ENCODE assay signal across 8 cellular contexts in the genomic region with DNA sequence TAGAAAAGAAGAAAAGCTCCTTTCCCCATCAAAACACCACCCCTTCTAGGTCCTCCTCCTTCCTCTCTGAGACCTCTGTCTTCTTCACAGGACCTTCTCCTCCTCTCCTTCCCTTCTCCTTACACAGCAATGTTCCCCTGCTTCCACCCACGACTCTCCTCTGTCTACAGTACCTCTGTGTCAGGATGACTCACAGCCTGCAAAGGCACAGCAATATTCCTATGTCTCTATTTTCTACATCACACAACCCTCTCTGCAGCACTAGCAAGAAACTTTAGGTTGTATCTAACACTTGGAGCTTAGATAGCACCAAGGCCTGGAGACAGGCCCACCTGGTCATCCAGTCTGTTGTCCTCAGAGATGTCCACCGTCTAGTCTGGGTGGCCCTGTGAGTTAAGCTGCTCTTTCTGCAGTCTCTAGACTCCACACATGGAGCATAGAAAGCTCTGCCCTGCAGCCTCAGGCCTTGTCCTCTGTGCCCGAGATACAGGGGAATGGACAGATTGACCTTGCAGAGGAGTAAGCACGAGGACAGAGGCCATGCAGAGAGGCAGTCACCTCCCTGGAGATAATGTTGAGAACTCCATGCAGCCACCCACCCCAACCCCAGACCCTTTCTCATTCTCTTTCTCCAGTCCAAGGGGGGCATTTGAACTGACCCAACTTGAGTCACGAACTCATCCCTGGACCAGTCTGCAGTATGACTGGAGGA.
A peak's percentile ranks its signal among the peaks of the same experiment; 100 is the strongest.
DNase-seq lines count a peak whose midpoint lies in the region; ATAC-seq, FAIRE-seq and TF ChIP-seq lines count a peak whose summit lies in the region.

No MANE protein-coding gene starts in this region.

- RAD21 ChIA-PET in GM12878 (lab: Charles Lee; ENCODE audit: unreplicated experiment): interaction anchor here (0.8 to 4.6 kb wide), 2 partner anchors 95 to 278 kb away, joined by 3 to 24 read pairs; a partner anchor contains a TSS

- H3K9me3 ChIP-seq in GM12878 (replicated peaks; ENCODE audit: control insufficient read depth, insufficient read depth, low read length): no peaks in the 10 kb centered on the region
- H3K9me3 ChIP-seq in mesodermal cell (ENCODE audit: control insufficient read depth, low read length): no peaks in the 10 kb centered on the region

- 35% methylated on average over 5 of the region's 5 CpGs for WGBS in GM12878 (ENCODE audit: insufficient coverage, insufficient replicate concordance, low lambda C conversion rate, missing lambda C conversion rate)
- 78 to 87% methylated on average over 4 of the region's 5 CpGs for WGBS in mesodermal cell (ENCODE audit: insufficient coverage in 2 of 2), 2 experiments

- TF ChIP-seq EP300 in GM12878 (IDR thresholded peaks at IDR 0.05; ENCODE audit: borderline replicate concordance in 1 of 2, control insufficient read depth in 1 of 2, low read depth in 2 of 2, low read length in 2 of 2): no peak

- peak overlapping the region; percentile 92 for H2AFZ ChIP-seq in GM12878 (ENCODE audit: control insufficient read depth, low read depth, low read length)

- no peaks in the 10 kb centered on the region for H3K79me2 ChIP-seq in GM12878 (ENCODE audit: control insufficient read depth, insufficient read depth, low read length)

- BruUV-seq in GM12878 (replicated peaks; lab: Mats Ljungman, UMichigan): no TSS peak

- H4K20me1 ChIP-seq in GM12878 (ENCODE audit: control insufficient read depth, insufficient read depth): no peaks in the 10 kb centered on the region

- intact Hi-C loops in GM12878 (cut with micrococcal nuclease; ENCODE audit: unreplicated experiment): no loop called here

- FAIRE-seq in GM12878 (lab: Jason Lieb, UNC): peak; percentile 23

- in situ Hi-C loops in GM12878 (cut with MboI) (loop anchor here (5.0 kb wide), 3 partner anchors 96 to 276 kb away; a partner anchor contains a TSS), ACHN (cut with HindIII; ENCODE audit: low pct_ligation_motif_present, low pct_unique_long_range_greater_than_20kb, low sequenced_read_pairs) (no loop called here)

- POLR2A ChIA-PET in GM12878 (lab: Charles Lee): no interaction called here

- H3K27ac ChIP-seq in GM12878 (ENCODE audit: control insufficient read depth, insufficient read depth) (no peak overlapping the region), mesodermal cell (ENCODE audit: low read depth, low read length, severe bottlenecking) (peak overlapping the region; percentile 29)

- H3K4me3 ChIP-seq in AG10803 (ENCODE audit: low read length) (no peak overlapping the region), GM12878 (no peak overlapping the region), mesodermal cell (ENCODE audit: extremely low read depth, insufficient read depth, low read length, poor library complexity, severe bottlenecking) (no peak overlapping the region)

- no peak for TF ChIP-seq RAD21 in GM12878 (IDR thresholded peaks at IDR 0.05; ENCODE audit: insufficient read depth, low read depth, low read length)

- CTCF ChIA-PET in GM12878 (lab: Yijun Ruan, JAX): interaction anchor here (0.6 to 9.0 kb wide), 14 partner anchors 9 to 994 kb away, joined by 3 to 86 read pairs (median 4); a partner anchor contains a TSS

- no peak for TF ChIP-seq POLR2A in GM12878 (IDR thresholded peaks at IDR 0.05; ENCODE audit: low read depth, low read length)

- H3K4me1 ChIP-seq in GM12878 (ENCODE audit: control insufficient read depth, insufficient read depth, low read length) (peaks cover 3% of the 10 kb centered on the region; the same call in 1 of the 2 replicates), mesodermal cell (ENCODE audit: control insufficient read depth, insufficient read depth, low read length, poor library complexity, severe bottlenecking) (peaks cover 23% of the 10 kb centered on the region)

- SMC1A ChIA-PET in GM12878 (lab: Charles Lee; ENCODE audit: uncharacterized antibody, unreplicated experiment): interaction anchor here (0.6 to 4.6 kb wide), 4 partner anchors 13 to 119 kb away, joined by 3 to 30 read pairs (median 3); no protein-coding TSS in a partner anchor

- H3K27me3 ChIP-seq in GM12878 (replicated peaks in 1 of 2; ENCODE audit: control insufficient read depth in 2 of 2, insufficient read depth in 2 of 2, low read length in 1 of 2): no peaks in the 10 kb centered on the region

- H3K4me2 ChIP-seq in GM12878 (ENCODE audit: control insufficient read depth, insufficient read depth): no peak overlapping the region

- TF ChIP-seq CTCF in AG10803 (conservative IDR thresholded peaks at IDR 0.05; ENCODE audit: low read length): no peak
- no peak for TF ChIP-seq CTCF in GM12878 (IDR thresholded peaks at IDR 0.05 in 2 of 3, conservative IDR thresholded peaks at IDR 0.05 in 1 of 3; ENCODE audit: control insufficient read depth in 2 of 3, extremely low read depth in 1 of 3, insufficient read depth in 1 of 3, low read depth in 3 of 3, low read length in 3 of 3)

- H3K36me3 ChIP-seq in GM12878 (ENCODE audit: control insufficient read depth in 2 of 2, insufficient read depth in 2 of 2, low read length in 1 of 2): no peaks in the 10 kb centered on the region
- no peaks in the 10 kb centered on the region for H3K36me3 ChIP-seq in mesodermal cell (ENCODE audit: control insufficient read depth, insufficient read depth, low read length)

- H3K9ac ChIP-seq in GM12878 (ENCODE audit: control insufficient read depth, insufficient read depth, low read length): no peak overlapping the region

- ATAC-seq in HG02973 (IDR thresholded peaks at IDR 0.05; ENCODE audit: unreplicated experiment) (peak; percentile 4), GM12878 (no peak), HG02571 (IDR thresholded peaks at IDR 0.05; ENCODE audit: unreplicated experiment) (no peak)

- DNase-seq in AG10803 (ENCODE audit: low read depth) (peak; percentile 44), GM12878 (ENCODE audit: low read depth, low spot score) (no peak), ACHN (no peak), SKM-1 treated with dmso at 0.1 percent for 144 hours (lab: John Stamatoyannopoulos, UW; ENCODE audit: unreplicated experiment) (no peak), NCI-H446 treated with DMSO at 0.1 percent for 48 hours (lab: John Stamatoyannopoulos, UW) (no peak)

TF ChIP-seq in GM12878, 131 proteins besides CTCF, POLR2A, EP300 and RAD21:
- TF ChIP-seq, protein P1, sequence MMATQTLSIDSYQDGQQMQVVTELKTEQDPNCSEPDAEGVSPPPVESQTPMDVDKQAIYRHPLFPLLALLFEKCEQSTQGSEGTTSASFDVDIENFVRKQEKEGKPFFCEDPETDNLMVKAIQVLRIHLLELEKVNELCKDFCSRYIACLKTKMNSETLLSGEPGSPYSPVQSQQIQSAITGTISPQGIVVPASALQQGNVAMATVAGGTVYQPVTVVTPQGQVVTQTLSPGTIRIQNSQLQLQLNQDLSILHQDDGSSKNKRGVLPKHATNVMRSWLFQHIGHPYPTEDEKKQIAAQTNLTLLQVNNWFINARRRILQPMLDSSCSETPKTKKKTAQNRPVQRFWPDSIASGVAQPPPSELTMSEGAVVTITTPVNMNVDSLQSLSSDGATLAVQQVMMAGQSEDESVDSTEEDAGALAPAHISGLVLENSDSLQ (IDR thresholded peaks at IDR 0.05): no peak
- TF ChIP-seq, protein P2, sequence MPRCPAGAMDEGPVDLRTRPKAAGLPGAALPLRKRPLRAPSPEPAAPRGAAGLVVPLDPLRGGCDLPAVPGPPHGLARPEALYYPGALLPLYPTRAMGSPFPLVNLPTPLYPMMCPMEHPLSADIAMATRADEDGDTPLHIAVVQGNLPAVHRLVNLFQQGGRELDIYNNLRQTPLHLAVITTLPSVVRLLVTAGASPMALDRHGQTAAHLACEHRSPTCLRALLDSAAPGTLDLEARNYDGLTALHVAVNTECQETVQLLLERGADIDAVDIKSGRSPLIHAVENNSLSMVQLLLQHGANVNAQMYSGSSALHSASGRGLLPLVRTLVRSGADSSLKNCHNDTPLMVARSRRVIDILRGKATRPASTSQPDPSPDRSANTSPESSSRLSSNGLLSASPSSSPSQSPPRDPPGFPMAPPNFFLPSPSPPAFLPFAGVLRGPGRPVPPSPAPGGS (IDR thresholded peaks at IDR 0.05; ENCODE audit: borderline replicate concordance, insufficient read depth, low read depth, low read length, poor library complexity, severe bottlenecking): peak; percentile 36
TF ChIP-seq in GM12878: peak in this region for 1.
